In the genomic region with DNA sequence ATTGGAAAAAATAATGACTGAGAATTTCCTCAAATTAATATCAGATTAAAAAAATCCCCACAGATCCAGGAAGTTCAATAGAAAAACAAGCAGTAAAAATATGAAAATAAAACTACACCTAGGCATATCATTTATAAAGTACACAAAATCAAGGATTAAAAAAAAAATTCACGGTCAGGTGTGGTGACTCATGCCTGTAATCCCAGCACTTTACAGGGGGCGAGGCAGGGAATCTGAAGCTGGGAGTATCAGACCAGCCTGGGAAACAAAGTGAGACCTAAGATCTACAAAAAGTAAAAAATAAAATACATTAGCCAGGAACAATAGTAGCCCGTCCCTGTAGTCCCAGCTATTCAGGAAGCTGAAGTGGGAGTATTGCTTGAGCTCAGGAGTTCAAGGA, we compare ENCODE assay signal across 10 cellular contexts.
"Had no signal": no experiment of that assay in that cellular context is flagged by ENCODE, and none has a peak within 500 bp of the region (broad histone marks: within the 10 kb centered on the region; RNA-seq: fewer than 3 reads in every experiment).

No MANE protein-coding gene starts in this region.

- FAIRE-seq: H54, HTR-8/SVneo, K562 had no signal

- ATAC-seq: K562 had no signal

- DNase-seq: GM23248, GOT3, H9, HCEC 1CT, IMR-90, KG1 had no signal

- H3K27ac Mint-ChIP-seq: H9 had no signal

- H3K27ac ChIP-seq: GM23248, HL-60 had no signal

- H2AFZ ChIP-seq: GM23248 had no signal

- H3K4me3 ChIP-seq: GM23248, K562 had no signal

- H3K9ac ChIP-seq: GM23248 had no signal

- H3K4me3 Mint-ChIP-seq: H9 had no signal
